Comparison of ENCODE assay signal across 1 cellular context in the genomic region with DNA sequence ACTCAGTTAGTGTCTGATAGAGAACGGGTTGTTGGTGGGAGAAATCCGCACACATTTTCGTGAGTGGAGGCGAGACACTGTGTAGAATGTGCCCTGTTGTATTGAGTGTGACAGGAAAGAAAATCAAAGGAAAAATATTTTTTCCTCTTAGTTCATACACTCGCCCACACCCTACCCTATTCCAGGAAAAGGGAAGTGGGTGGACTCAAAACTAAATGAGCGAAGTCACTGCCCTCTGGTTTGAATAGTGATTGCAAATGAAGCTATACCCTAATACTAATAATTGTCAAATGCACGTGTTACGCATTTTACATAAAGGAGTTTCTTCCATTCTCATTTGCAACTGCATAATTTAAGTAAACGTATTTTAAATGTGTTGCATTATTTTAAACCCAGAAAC.
TF ChIP-seq lines count a peak whose summit lies in the region.

No MANE protein-coding gene starts in this region.

TF ChIP-seq in IMR-90, 13 proteins besides CTCF, POLR2A, EP300 and RAD21:
- no peak for TF ChIP-seq CEBPB (IDR thresholded peaks at IDR 0.05; ENCODE audit: low read depth, low read length)
- TF ChIP-seq CHD1 (IDR thresholded peaks at IDR 0.05; ENCODE audit: low read depth, low read length) = no peak
- TF ChIP-seq BHLHE40 (IDR thresholded peaks at IDR 0.05; ENCODE audit: low read depth, low read length) = no peak
- TF ChIP-seq USF2 (IDR thresholded peaks at IDR 0.05; ENCODE audit: low read depth, low read length) = no peak
- TF ChIP-seq RFX5 (IDR thresholded peaks at IDR 0.05; ENCODE audit: low read depth, low read length) = no peak
- no peak for TF ChIP-seq RCOR1 (IDR thresholded peaks at IDR 0.05; ENCODE audit: insufficient replicate concordance, low read length)
- no peak for TF ChIP-seq MXI1 (IDR thresholded peaks at IDR 0.05; ENCODE audit: borderline replicate concordance, low read depth, low read length)
- TF ChIP-seq, protein P1, sequence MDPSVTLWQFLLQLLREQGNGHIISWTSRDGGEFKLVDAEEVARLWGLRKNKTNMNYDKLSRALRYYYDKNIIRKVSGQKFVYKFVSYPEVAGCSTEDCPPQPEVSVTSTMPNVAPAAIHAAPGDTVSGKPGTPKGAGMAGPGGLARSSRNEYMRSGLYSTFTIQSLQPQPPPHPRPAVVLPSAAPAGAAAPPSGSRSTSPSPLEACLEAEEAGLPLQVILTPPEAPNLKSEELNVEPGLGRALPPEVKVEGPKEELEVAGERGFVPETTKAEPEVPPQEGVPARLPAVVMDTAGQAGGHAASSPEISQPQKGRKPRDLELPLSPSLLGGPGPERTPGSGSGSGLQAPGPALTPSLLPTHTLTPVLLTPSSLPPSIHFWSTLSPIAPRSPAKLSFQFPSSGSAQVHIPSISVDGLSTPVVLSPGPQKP (IDR thresholded peaks at IDR 0.05; ENCODE audit: borderline replicate concordance, low read depth, low read length) = no peak
- no peak for TF ChIP-seq MAFK (IDR thresholded peaks at IDR 0.05; ENCODE audit: low read depth, low read length)
- TF ChIP-seq SMC3 (IDR thresholded peaks at IDR 0.05; ENCODE audit: low read depth, low read length) = no peak
- no peak for TF ChIP-seq NFE2L2 (IDR thresholded peaks at IDR 0.05; ENCODE audit: low read depth, low read length)
- TF ChIP-seq MAZ (IDR thresholded peaks at IDR 0.05; ENCODE audit: borderline replicate concordance, low read depth, low read length) = no peak
